Comparison of ENCODE assay signal across 8 cellular contexts in the genomic region with DNA sequence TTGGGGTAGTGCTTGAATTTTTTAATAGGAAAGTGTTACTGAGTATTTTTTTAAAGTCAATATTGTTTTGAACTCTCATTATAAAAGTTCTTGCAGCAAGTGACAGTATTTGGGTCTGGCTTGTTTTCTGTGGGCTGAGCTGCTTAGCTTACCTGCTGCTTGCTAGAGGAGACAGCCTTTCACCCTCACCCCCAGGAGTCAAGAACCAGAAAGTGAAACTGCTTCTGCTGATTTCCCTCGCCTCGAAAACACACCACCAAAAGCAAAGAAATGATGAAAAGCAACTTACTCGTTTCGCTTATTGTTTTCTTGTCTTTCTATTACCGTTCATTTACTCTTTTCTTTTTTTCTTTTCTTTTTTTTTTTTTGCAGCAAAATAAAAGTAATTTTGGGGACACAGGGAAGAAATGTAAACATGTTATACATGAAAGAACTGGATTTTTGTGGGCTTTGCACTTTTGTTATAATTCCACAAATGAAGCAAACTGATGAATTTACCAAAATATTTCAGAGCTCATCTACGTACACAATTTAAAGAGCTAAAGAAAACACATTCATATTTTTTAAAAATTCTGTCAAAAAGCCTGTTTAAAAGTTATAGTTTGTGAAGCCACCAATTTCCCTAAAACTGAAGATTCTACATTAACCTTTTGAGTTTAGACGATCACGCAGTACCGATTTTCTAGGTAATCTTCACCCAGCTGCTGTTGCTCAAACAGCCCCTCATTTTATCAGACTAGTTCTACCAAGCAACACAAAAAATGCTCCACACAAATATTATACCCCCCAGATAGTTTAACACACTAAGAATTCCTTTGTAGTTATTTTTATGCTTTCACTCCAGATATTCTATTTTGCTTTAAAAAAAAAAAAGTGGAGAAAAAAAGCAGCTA. TPM values are rescaled to one million over a fixed set of nuclear protein-coding genes. Genes with fewer than 3 reads are reported as not detected.
DNase-seq lines count a peak whose midpoint lies in the region; ATAC-seq and TF ChIP-seq lines count a peak whose summit lies in the region.

No MANE protein-coding gene starts in this region.

- POLR2A ChIA-PET in IMR-90 (lab: Charles Lee; ENCODE audit: unreplicated experiment), result no interaction called here

- H2AK9ac ChIP-seq in IMR-90 (replicated peaks; ENCODE audit: low read depth, low read length, poor library complexity), result no peak overlapping the region

- no peak overlapping the region for H4K5ac ChIP-seq in IMR-90 (ENCODE audit: low read depth, low read length)

- H3K4me3 Mint-ChIP-seq in progenitor cell of endocrine pancreas (ENCODE audit: low read depth), result peak overlapping the region; percentile 3

- H3K14ac ChIP-seq in IMR-90 (replicated peaks; ENCODE audit: low read depth, low read length), result no peak overlapping the region

- BruUV-seq in IMR-90 (replicated peaks; lab: Mats Ljungman, UMichigan), result no TSS peak

- H2BK120ac ChIP-seq in IMR-90 (ENCODE audit: low read depth, low read length), result no peak overlapping the region

- in situ Hi-C loops in IMR-90 (cut with MboI; ENCODE audit: low sequenced_read_pairs), result no loop called here

- no peak overlapping the region for H3K27ac Mint-ChIP-seq in progenitor cell of endocrine pancreas

- H3K56ac ChIP-seq in IMR-90 (ENCODE audit: extremely low read depth, insufficient read depth, low read length), result no peak overlapping the region

- intact Hi-C loops in IMR-90 (cut with micrococcal nuclease), result no loop called here

- no peaks in the 10 kb centered on the region for H3K4me1 ChIP-seq in IMR-90 (ENCODE audit: control insufficient read depth, insufficient read depth, low read length)

- TF ChIP-seq CTCF in IMR-90 (conservative IDR thresholded peaks at IDR 0.05; ENCODE audit: low read depth, low read length) (no peak), progenitor cell of endocrine pancreas (IDR thresholded peaks at IDR 0.05; ENCODE audit: unreplicated experiment) (no peak)

- H3K4me1 Mint-ChIP-seq in progenitor cell of endocrine pancreas (ENCODE audit: low read depth), result peaks cover 47% of the 10 kb centered on the region

- peak; percentile 70 for ATAC-seq in GM18909 (IDR thresholded peaks at IDR 0.05; ENCODE audit: poor library complexity, unreplicated experiment)
- no peak for ATAC-seq in IMR-90 (ENCODE audit: low read depth)

- CTCF ChIA-PET in IMR-90 (lab: Yijun Ruan, JAX), result interaction anchor here (0.6 to 0.7 kb wide), 2 partner anchors 8 to 9 kb away, joined by 3 read pairs; no protein-coding TSS in a partner anchor

- H3K9ac ChIP-seq in IMR-90 (ENCODE audit: low read depth, low read length), result no peak overlapping the region

- peaks cover 30% of the 10 kb centered on the region for H3K27me3 ChIP-seq in IMR-90 (ENCODE audit: control insufficient read depth, insufficient read depth, low read length)

- H3K4ac ChIP-seq in IMR-90 (ENCODE audit: low read depth, low read length), result no peak overlapping the region

- no peak for TF ChIP-seq POLR2A in IMR-90 (IDR thresholded peaks at IDR 0.05; ENCODE audit: low read depth, low read length)

- H3K36me3 Mint-ChIP-seq in progenitor cell of endocrine pancreas (ENCODE audit: insufficient read depth), result no peaks in the 10 kb centered on the region

- no peak overlapping the region for H2BK15ac ChIP-seq in IMR-90 (ENCODE audit: low read depth, low read length)

- H3K27ac ChIP-seq in IMR-90 (ENCODE audit: insufficient read depth, low read length), result no peak overlapping the region

- H3K9me1 ChIP-seq in IMR-90 (ENCODE audit: insufficient read depth, low read length), result no peaks in the 10 kb centered on the region

- H3K27me3 Mint-ChIP-seq in progenitor cell of endocrine pancreas, result peaks cover 5% of the 10 kb centered on the region

- H4K91ac ChIP-seq in IMR-90 (ENCODE audit: insufficient read depth, low read depth, low read length), result no peak overlapping the region

- H3K23ac ChIP-seq in IMR-90 (ENCODE audit: low read depth, low read length), result no peak overlapping the region

- H2BK20ac ChIP-seq in IMR-90 (ENCODE audit: low read depth, low read length), result no peak overlapping the region

- no peak overlapping the region for H2AFZ ChIP-seq in IMR-90 (replicated peaks; ENCODE audit: low read length, poor library complexity)

- H3K9me3 Mint-ChIP-seq in progenitor cell of endocrine pancreas (ENCODE audit: low read depth), result no peaks in the 10 kb centered on the region

- H2AK5ac ChIP-seq in IMR-90 (ENCODE audit: low read depth, low read length), result no peak overlapping the region

- no peaks in the 10 kb centered on the region for H3K36me3 ChIP-seq in IMR-90 (ENCODE audit: control insufficient read depth, insufficient read depth, low read length)

- peak overlapping the region; percentile 51; the same call in 1 of the 2 replicates for H3K4me2 ChIP-seq in IMR-90 (ENCODE audit: low read depth, low read length)

- H3K4me3 ChIP-seq in IMR-90 (ENCODE audit: insufficient read depth, low read depth, low read length), result no peak overlapping the region

- no peak for TF ChIP-seq RAD21 in IMR-90 (IDR thresholded peaks at IDR 0.05; ENCODE audit: low read length)

- no peak overlapping the region for H2BK5ac ChIP-seq in IMR-90 (ENCODE audit: low read depth, low read length, poor library complexity, severe bottlenecking)

- H4K8ac ChIP-seq in IMR-90 (ENCODE audit: low read depth in 2 of 2, low read length in 2 of 2), result no peak overlapping the region

- no peaks in the 10 kb centered on the region for H4K20me1 ChIP-seq in IMR-90 (ENCODE audit: insufficient read depth, low read length)

- no peak overlapping the region for H3K18ac ChIP-seq in IMR-90 (ENCODE audit: low read depth, low read length)

- WGBS in IMR-90 (ENCODE audit: extremely low coverage in 2 of 2, insufficient read length in 1 of 2), 2 experiments, result no CpG with 5 or more reads among the region's 9 CpGs

- dilution Hi-C loops in IMR-90 (cut with HindIII; ENCODE audit: low sequenced_read_pairs, unreplicated experiment), result no loop called here

- DNase-seq in IMR-90, result no peak
- peak; percentile 27 for DNase-seq in activated T-helper 9 cell treated with anti-CD3 and anti-CD28 coated beads, Interleukin-2, amount 50 U/mL, for 16 hours (ENCODE audit: low read depth)
- no peak for DNase-seq in progenitor cell of endocrine pancreas (ENCODE audit: low spot score, unreplicated experiment)
- no peak for DNase-seq in A172 (ENCODE audit: low spot score)
- no peak for DNase-seq in superior temporal gyrus (ENCODE audit: extremely low spot score)
- no peak for DNase-seq in hippocampal formation (lab: John Stamatoyannopoulos, UW)
- no peak for DNase-seq in NCI-H1417 treated with DMSO at 0.1 percent for 48 hours (lab: John Stamatoyannopoulos, UW)

- no peaks in the 10 kb centered on the region for H3K9me3 ChIP-seq in IMR-90 (ENCODE audit: control insufficient read depth, insufficient read depth, low read length)

- no peaks in the 10 kb centered on the region for H3K79me1 ChIP-seq in IMR-90 (ENCODE audit: low read depth in 1 of 2, low read length in 2 of 2)

TF ChIP-seq in IMR-90, 13 proteins besides CTCF, POLR2A, EP300 and RAD21:
- TF ChIP-seq MAFK (IDR thresholded peaks at IDR 0.05; ENCODE audit: low read depth, low read length), result no peak
- TF ChIP-seq, protein P1, sequence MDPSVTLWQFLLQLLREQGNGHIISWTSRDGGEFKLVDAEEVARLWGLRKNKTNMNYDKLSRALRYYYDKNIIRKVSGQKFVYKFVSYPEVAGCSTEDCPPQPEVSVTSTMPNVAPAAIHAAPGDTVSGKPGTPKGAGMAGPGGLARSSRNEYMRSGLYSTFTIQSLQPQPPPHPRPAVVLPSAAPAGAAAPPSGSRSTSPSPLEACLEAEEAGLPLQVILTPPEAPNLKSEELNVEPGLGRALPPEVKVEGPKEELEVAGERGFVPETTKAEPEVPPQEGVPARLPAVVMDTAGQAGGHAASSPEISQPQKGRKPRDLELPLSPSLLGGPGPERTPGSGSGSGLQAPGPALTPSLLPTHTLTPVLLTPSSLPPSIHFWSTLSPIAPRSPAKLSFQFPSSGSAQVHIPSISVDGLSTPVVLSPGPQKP (IDR thresholded peaks at IDR 0.05; ENCODE audit: borderline replicate concordance, low read depth, low read length), result no peak
- no peak for TF ChIP-seq CEBPB (IDR thresholded peaks at IDR 0.05; ENCODE audit: low read depth, low read length)
- no peak for TF ChIP-seq MXI1 (IDR thresholded peaks at IDR 0.05; ENCODE audit: borderline replicate concordance, low read depth, low read length)
- TF ChIP-seq NFE2L2 (IDR thresholded peaks at IDR 0.05; ENCODE audit: low read depth, low read length), result no peak
- TF ChIP-seq RCOR1 (IDR thresholded peaks at IDR 0.05; ENCODE audit: insufficient replicate concordance, low read length), result no peak

RNA-seq across cellular contexts. Expression of a gene that starts 1.7 kb away (rescaled TPM):
- total RNA-seq in IMR-90 (2012; rRNA removed), result not detected in 2 replicates
- polyA plus RNA-seq in IMR-90 (2012; rRNA removed), result not detected in 2 replicates
- polyA plus RNA-seq in IMR-90 (2012; cell fraction: cytosol; rRNA removed), result not detected in 2 replicates
- not detected in 2 replicates for polyA plus RNA-seq in IMR-90 (2012; cell fraction: nucleus; rRNA removed; ENCODE audit: low replicate concordance)
- 0.31 and 0.69 TPM in 2 replicates for total RNA-seq in progenitor cell of endocrine pancreas
- total RNA-seq in A172 (2014; rRNA removed; shearing (Covaris generic)), result not detected in 2 replicates
